1 cellular context compared by ENCODE assay signal in genomic region chr12:115201928-115202327, GRCh38.
TF ChIP-seq lines count a peak whose summit lies in the region.

No MANE protein-coding gene starts in this region.

TF ChIP-seq in H1, 55 proteins besides CTCF, POLR2A, EP300 and RAD21 (continued from another document):
- TF ChIP-seq MAX (IDR thresholded peaks at IDR 0.05) (no peak), SP4 (IDR thresholded peaks at IDR 0.05; ENCODE audit: low read length) (no peak), CBX8 (IDR thresholded peaks at IDR 0.05; ENCODE audit: borderline replicate concordance, low read depth, low read length) (no peak), USF2 (IDR thresholded peaks at IDR 0.05; ENCODE audit: low read length) (no peak), BACH1 (IDR thresholded peaks at IDR 0.05; ENCODE audit: low read length) (no peak), ASH2L (IDR thresholded peaks at IDR 0.05; ENCODE audit: low read length) (no peak), JUN (IDR thresholded peaks at IDR 0.05; ENCODE audit: low read depth, low read length) (no peak), KDM5A (IDR thresholded peaks at IDR 0.05; ENCODE audit: low read length) (no peak), CHD2 (IDR thresholded peaks at IDR 0.05; ENCODE audit: low read length) (no peak), ATF3 (IDR thresholded peaks at IDR 0.05; ENCODE audit: insufficient read depth, low read depth, low read length) (no peak), TCF12 (IDR thresholded peaks at IDR 0.05; ENCODE audit: low read depth, low read length) (no peak), TBP (IDR thresholded peaks at IDR 0.05; ENCODE audit: low read depth, low read length) (no peak)
